14 cellular contexts compared by ENCODE assay signal in genomic region chr7:142629588-142630260, GRCh38.
A peak's percentile ranks its signal among the peaks of the same experiment; 100 is the strongest.
DNase-seq lines count a peak whose midpoint lies in the region; ATAC-seq and TF ChIP-seq lines count a peak whose summit lies in the region.
"Had no signal": no experiment of that assay in that cellular context is flagged by ENCODE, and none has a peak within 500 bp of the region (broad histone marks: within the 10 kb centered on the region; RNA-seq: fewer than 3 reads in every experiment).

No MANE protein-coding gene starts in this region.

- no peaks in the 10 kb centered on the region for H3K9me3 ChIP-seq in hepatocyte (ENCODE audit: low read depth)
- no peaks in the 10 kb centered on the region for H3K9me3 ChIP-seq in skeletal muscle tissue (ENCODE audit: control insufficient read depth in 3 of 3, low read length in 3 of 3)

- no peak overlapping the region for H3K4me2 ChIP-seq in hepatocyte

- no peaks in the 10 kb centered on the region for H3K9me3 Mint-ChIP-seq in HFFc6
- H3K9me3 Mint-ChIP-seq in activated T-cell treated with anti-CD3 and anti-CD28 coated beads, Interleukin-2, amount 50 U/mL, for 72 hours, result no peaks in the 10 kb centered on the region
- H3K9me3 Mint-ChIP-seq: activated B cell treated with CpG ODN at 0.5 μM for 24 hours; activated naive CD4-positive, alpha-beta T cell treated with anti-CD3 and anti-CD28 coated beads for 36 hours; stimulated activated naive B cell treated with anti-CD40 and anti-IgM and Interleukin-4, amounts not matched to agents 10 μg/mL and 1 μg/mL and 100 μg/mL, for 72 hours had no signal

- in situ Hi-C loops in astrocyte of the spinal cord (cut with HindIII; ENCODE audit: low sequenced_read_pairs), result no loop called here

- peak overlapping the region; percentile 23; the same call in 1 of the 2 replicates for H3K4me3 Mint-ChIP-seq in HFFc6
- H3K4me3 Mint-ChIP-seq in activated T-cell treated with anti-CD3 and anti-CD28 coated beads, Interleukin-2, amount 50 U/mL, for 72 hours, result no peak overlapping the region
- H3K4me3 Mint-ChIP-seq: activated B cell treated with CpG ODN at 0.5 μM for 24 hours; activated naive CD4-positive, alpha-beta T cell treated with anti-CD3 and anti-CD28 coated beads for 36 hours; stimulated activated naive B cell treated with anti-CD40 and anti-IgM and Interleukin-4, amounts not matched to agents 10 μg/mL and 1 μg/mL and 100 μg/mL, for 72 hours had no signal

- H3K27ac ChIP-seq in hepatocyte (no peak overlapping the region), skeletal muscle tissue (ENCODE audit: low read depth, low read length) (peak overlapping the region; percentile 82)

- no peak overlapping the region; the same call in 1 of the 2 replicates for H3K27ac Mint-ChIP-seq in HFFc6
- H3K27ac Mint-ChIP-seq in activated T-cell treated with anti-CD3 and anti-CD28 coated beads, Interleukin-2, amount 50 U/mL, for 72 hours, result no peak overlapping the region
- H3K27ac Mint-ChIP-seq: activated B cell treated with CpG ODN at 0.5 μM for 24 hours; activated naive CD4-positive, alpha-beta T cell treated with anti-CD3 and anti-CD28 coated beads for 36 hours; stimulated activated naive B cell treated with anti-CD40 and anti-IgM and Interleukin-4, amounts not matched to agents 10 μg/mL and 1 μg/mL and 100 μg/mL, for 72 hours had no signal

- H3K4me3 ChIP-seq in astrocyte of the spinal cord (ENCODE audit: low read depth, low read length) (no peak overlapping the region), hepatocyte (no peak overlapping the region), skeletal muscle tissue (ENCODE audit: low read length in 3 of 3) (peak overlapping the region; percentile 42 to 60 (median 55))

- peaks cover 30% of the 10 kb centered on the region for H3K4me1 Mint-ChIP-seq in HFFc6 (ENCODE audit: low read depth)
- peaks cover 12% of the 10 kb centered on the region for H3K4me1 Mint-ChIP-seq in activated T-cell treated with anti-CD3 and anti-CD28 coated beads, Interleukin-2, amount 50 U/mL, for 72 hours (ENCODE audit: low read depth)

- peak overlapping the region; percentile 25 to 81 (median 62) for H3K9ac ChIP-seq in skeletal muscle tissue (ENCODE audit: low read depth in 1 of 3, low read length in 3 of 3)

- H3K79me2 ChIP-seq in hepatocyte, result no peaks in the 10 kb centered on the region

- peaks cover 21% of the 10 kb centered on the region for H3K27me3 ChIP-seq in hepatocyte
- H3K27me3 ChIP-seq in skeletal muscle tissue (ENCODE audit: control insufficient read depth in 3 of 3, insufficient read depth in 3 of 3, low read length in 3 of 3), result peaks cover 0 to 7% (median 0%) of the 10 kb centered on the region in 3 donors

- H3K27me3 Mint-ChIP-seq in HFFc6 (ENCODE audit: insufficient read depth), result no peaks in the 10 kb centered on the region; the same call in 1 of the 2 replicates
- no peaks in the 10 kb centered on the region for H3K27me3 Mint-ChIP-seq in activated T-cell treated with anti-CD3 and anti-CD28 coated beads, Interleukin-2, amount 50 U/mL, for 72 hours (ENCODE audit: low read depth)

- H3K36me3 ChIP-seq in hepatocyte (replicated peaks; ENCODE audit: insufficient read depth, low read depth) (no peaks in the 10 kb centered on the region), skeletal muscle tissue (ENCODE audit: control insufficient read depth in 3 of 3, insufficient read depth in 3 of 3, low read length in 3 of 3) (no peaks in the 10 kb centered on the region)

- 56% methylated on average over 15 of the region's 15 CpGs for WGBS in hepatocyte (ENCODE audit: low lambda C conversion rate, missing lambda C conversion rate)

- H3K9me2 ChIP-seq in hepatocyte (replicated peaks; ENCODE audit: insufficient read depth), result no peaks in the 10 kb centered on the region

- H3K36me3 Mint-ChIP-seq in HFFc6 (ENCODE audit: low read depth), result no peaks in the 10 kb centered on the region
- no peaks in the 10 kb centered on the region for H3K36me3 Mint-ChIP-seq in activated T-cell treated with anti-CD3 and anti-CD28 coated beads, Interleukin-2, amount 50 U/mL, for 72 hours (ENCODE audit: insufficient read depth in 2 of 2)
- H3K36me3 Mint-ChIP-seq: stimulated activated naive B cell treated with anti-CD40 and anti-IgM and Interleukin-4, amounts not matched to agents 10 μg/mL and 1 μg/mL and 100 μg/mL, for 72 hours had no signal

- DNase-seq in HFFc6, result peak; percentile 68
- peak; percentile 68 for DNase-seq in astrocyte of the spinal cord (ENCODE audit: low read depth, low spot score)
- DNase-seq in hepatocyte (ENCODE audit: low spot score), result peak; percentile 23
- DNase-seq in activated T-cell treated with anti-CD3 and anti-CD28 coated beads, Interleukin-2, amount 50 U/mL, for 72 hours, result no peak
- DNase-seq: activated B cell treated with CpG ODN at 0.5 μM for 24 hours; activated naive CD4-positive, alpha-beta T cell treated with anti-CD3 and anti-CD28 coated beads for 36 hours; NCI-H1092; stimulated activated naive B cell treated with anti-CD40 and anti-IgM and Interleukin-4, amounts not matched to agents 10 μg/mL and 1 μg/mL and 100 μg/mL, for 72 hours had no signal

- TF ChIP-seq CTCF in HFFc6 (IDR thresholded peaks at IDR 0.05) (no peak), astrocyte of the spinal cord (IDR thresholded peaks at IDR 0.05; ENCODE audit: low read depth, low read length) (no peak), hepatocyte (IDR thresholded peaks at IDR 0.05; ENCODE audit: poor library complexity) (no peak)

- H3K4me1 ChIP-seq in hepatocyte (ENCODE audit: insufficient read depth), result no peaks in the 10 kb centered on the region
- peaks cover 7 to 15% (median 8%) of the 10 kb centered on the region in 3 donors for H3K4me1 ChIP-seq in skeletal muscle tissue (ENCODE audit: control insufficient read depth in 3 of 3, insufficient read depth in 3 of 3, low read length in 3 of 3)

- ATAC-seq in GM18870 (IDR thresholded peaks at IDR 0.05; ENCODE audit: unreplicated experiment) (no peak), GM18909 (IDR thresholded peaks at IDR 0.05; ENCODE audit: poor library complexity, unreplicated experiment) (no peak), GM19455 (IDR thresholded peaks at IDR 0.05; ENCODE audit: unreplicated experiment) (no peak)
- ATAC-seq in activated T-cell treated with anti-CD3 and anti-CD28 coated beads, Interleukin-2, amount 50 U/mL, for 72 hours (replicated peaks in 1 of 2), result no peak
- ATAC-seq: left lobe of liver; sciatic nerve; stimulated activated naive B cell treated with anti-CD40 and anti-IgM and Interleukin-4, amounts not matched to agents 10 μg/mL and 1 μg/mL and 100 μg/mL, for 72 hours had no signal

- no peaks in the 10 kb centered on the region for H4K20me1 ChIP-seq in hepatocyte (ENCODE audit: insufficient read depth, poor library complexity, severe bottlenecking)

- no peak overlapping the region for H2AFZ ChIP-seq in hepatocyte

Comparison
In these comparisons a context has a peak if more than half of its experiments do, and no peak if none do; other contexts are left out.
1. DNase-seq: peak in HFFc6 (single experiment), astrocyte of the spinal cord (single experiment) and hepatocyte (single experiment); none in activated T-cell treated with anti-CD3 and anti-CD28 coated beads, Interleukin-2, amount 50 U/mL, for 72 hours (0 of 2).
2. H3K4me3 ChIP-seq: peak in skeletal muscle tissue (3 of 3); none in astrocyte of the spinal cord (single experiment) and hepatocyte (single experiment).